Comparison of ENCODE assay signal across 10 cellular contexts in the genomic region with DNA sequence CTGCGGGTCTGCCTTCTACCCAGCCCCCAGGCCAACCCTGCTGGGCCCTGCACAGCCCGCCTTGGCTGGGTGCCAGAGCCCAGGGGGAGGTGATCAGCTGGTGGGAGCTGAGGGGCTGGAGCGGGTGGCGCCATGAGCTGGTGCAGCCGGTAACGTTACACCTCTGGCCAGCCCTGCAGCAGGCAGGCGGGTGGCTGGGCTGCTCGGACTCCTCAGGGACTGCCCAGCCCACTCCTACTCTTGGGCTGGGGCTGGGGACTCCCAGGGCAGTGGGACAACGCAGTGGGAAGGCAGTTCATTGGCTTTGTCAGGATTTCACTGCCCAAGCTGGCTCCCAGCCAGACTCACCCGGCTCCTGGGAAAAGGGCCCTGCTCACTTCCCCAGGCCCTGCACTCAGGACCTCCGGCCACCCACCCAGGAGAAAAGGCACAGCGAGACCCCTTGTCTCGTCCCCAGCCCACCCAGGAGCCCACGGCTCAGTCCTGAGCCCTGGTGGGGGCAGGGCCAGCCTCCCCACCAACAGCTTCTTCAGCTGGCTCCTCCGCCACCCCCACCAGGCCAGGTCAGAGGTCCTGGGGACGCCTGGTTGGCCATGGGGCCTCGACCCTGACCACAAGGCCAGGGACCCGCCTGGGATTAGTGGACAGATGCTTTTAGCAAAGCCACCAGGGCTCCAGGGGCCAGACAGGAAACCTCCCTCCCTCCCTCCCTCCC. TPM values are rescaled to one million over a fixed set of nuclear protein-coding genes. Genes with fewer than 3 reads are reported as not detected.
DNase-seq lines count a peak whose midpoint lies in the region; ATAC-seq and TF ChIP-seq lines count a peak whose summit lies in the region.
"Had no signal": no experiment of that assay in that cellular context is flagged by ENCODE, and none has a peak within 500 bp of the region (broad histone marks: within the 10 kb centered on the region; RNA-seq: fewer than 3 reads in every experiment).

No MANE protein-coding gene starts in this region.

- no peaks in the 10 kb centered on the region for H3K36me3 ChIP-seq in HCT116 (ENCODE audit: control insufficient read depth in 1 of 2, insufficient read depth in 2 of 2, low read length in 2 of 2)

- H3K27me3 ChIP-seq in HCT116 (ENCODE audit: insufficient read depth, low read length): no peaks in the 10 kb centered on the region

- intact Hi-C loops in HCT116 (cut with micrococcal nuclease): no loop called here

- peaks cover 4 to 25% of the 10 kb centered on the region in 2 experiments; a peak in 3 of 4 replicates for H3K4me1 ChIP-seq in HCT116 (ENCODE audit: control insufficient read depth in 1 of 2, insufficient read depth in 2 of 2, low read length in 2 of 2)

- peak overlapping the region; percentile 70 for H3K9ac ChIP-seq in HCT116 (ENCODE audit: low read length)

- peak overlapping the region; percentile 99 for H3K4me2 ChIP-seq in HCT116 (ENCODE audit: low read length)

- no peaks in the 10 kb centered on the region for H3K9me3 ChIP-seq in HCT116 (ENCODE audit: control insufficient read depth in 1 of 2, insufficient read depth in 1 of 2, low read depth in 1 of 2, low read length in 2 of 2)

- no peak for ATAC-seq in HCT116
- ATAC-seq in HG02571 (IDR thresholded peaks at IDR 0.05; ENCODE audit: unreplicated experiment): no peak

- no peaks in the 10 kb centered on the region for H3K79me2 ChIP-seq in HCT116 (ENCODE audit: insufficient read depth, low read length)

- H3K4me3 ChIP-seq in HCT116 (replicated peaks in 1 of 2; ENCODE audit: low read depth in 1 of 2, low read length in 2 of 2) (peak overlapping the region; percentile 58 to 78), fibroblast of pulmonary artery (replicated peaks; ENCODE audit: low read depth, low read length) (peak overlapping the region; percentile 54), skeletal muscle cell (ENCODE audit: low read depth, low read length) (peak overlapping the region; percentile 71)

- POLR2A ChIA-PET in HCT116 (lab: Charles Lee): interaction anchor here (1.8 kb wide), 1 partner anchor 10 kb away, joined by 8 read pairs; no protein-coding TSS in a partner anchor

- H4K20me1 ChIP-seq in HCT116 (ENCODE audit: insufficient read depth): no peaks in the 10 kb centered on the region

- TF ChIP-seq RAD21 in HCT116 (IDR thresholded peaks at IDR 0.05; ENCODE audit: low read depth): no peak

- H2AFZ ChIP-seq in HCT116 (ENCODE audit: low read depth, low read length, poor library complexity, severe bottlenecking): no peak overlapping the region

- CTCF ChIA-PET in HCT116 (lab: Charles Lee): interaction anchor here (2.9 kb wide), 1 partner anchor 9 kb away, joined by 16 read pairs; no protein-coding TSS in a partner anchor

- RAD21 ChIA-PET in HCT116 (lab: Charles Lee; ENCODE audit: low non-redundant PET in 1 of 2, low total read pairs in 2 of 2, uncharacterized antibody in 2 of 2, unreplicated experiment in 2 of 2): no interaction called here

- TF ChIP-seq CTCF in HCT116 (IDR thresholded peaks at IDR 0.05 in 2 of 3, conservative IDR thresholded peaks at IDR 0.05 in 1 of 3; ENCODE audit: borderline replicate concordance in 1 of 3, insufficient read depth in 1 of 3, low read depth in 2 of 3, low read length in 2 of 3) (no peak), fibroblast of pulmonary artery (IDR thresholded peaks at IDR 0.05; ENCODE audit: low read length, missing control alignments) (no peak)

- H3K9me2 ChIP-seq in HCT116 (ENCODE audit: insufficient read depth): no peaks in the 10 kb centered on the region

- H3K27ac ChIP-seq in HCT116 (ENCODE audit: low read depth, low read length): no peak overlapping the region

- no peak for TF ChIP-seq POLR2A in HCT116 (IDR thresholded peaks at IDR 0.05; ENCODE audit: borderline replicate concordance, extremely low read depth, insufficient read depth, insufficient read length)

- DNase-seq in HCT116 (ENCODE audit: low read depth, low spot score) (no peak), NCI-H82 treated with DMSO at 0.1 percent for 48 hours (lab: John Stamatoyannopoulos, UW; ENCODE audit: unreplicated experiment) (peak; percentile 51), fibroblast of pulmonary artery (ENCODE audit: low read depth) (no peak), skeletal muscle cell (ENCODE audit: low read depth) (no peak), NCI-H1930 (lab: John Stamatoyannopoulos, UW) (no peak), AG08395 (ENCODE audit: low spot score) (no peak), ureter (ENCODE audit: low spot score) (no peak)
- DNase-seq: activated CD4-positive, alpha-beta T cell treated with anti-CD3 and anti-CD28 coated beads for 4 hours had no signal

- no TSS peak for BruUV-seq in HCT116 (replicated peaks; lab: Mats Ljungman, UMichigan)

TF ChIP-seq in HCT116, 20 proteins besides CTCF, POLR2A, EP300 and RAD21 (continues in another document):
- no peak for TF ChIP-seq EZH2 (IDR thresholded peaks at IDR 0.05)
- TF ChIP-seq SRF (IDR thresholded peaks at IDR 0.05; ENCODE audit: low read depth): no peak
- no peak for TF ChIP-seq EZH2phosphoT487 (IDR thresholded peaks at IDR 0.05; ENCODE audit: borderline replicate concordance)
- TF ChIP-seq, protein P1, sequence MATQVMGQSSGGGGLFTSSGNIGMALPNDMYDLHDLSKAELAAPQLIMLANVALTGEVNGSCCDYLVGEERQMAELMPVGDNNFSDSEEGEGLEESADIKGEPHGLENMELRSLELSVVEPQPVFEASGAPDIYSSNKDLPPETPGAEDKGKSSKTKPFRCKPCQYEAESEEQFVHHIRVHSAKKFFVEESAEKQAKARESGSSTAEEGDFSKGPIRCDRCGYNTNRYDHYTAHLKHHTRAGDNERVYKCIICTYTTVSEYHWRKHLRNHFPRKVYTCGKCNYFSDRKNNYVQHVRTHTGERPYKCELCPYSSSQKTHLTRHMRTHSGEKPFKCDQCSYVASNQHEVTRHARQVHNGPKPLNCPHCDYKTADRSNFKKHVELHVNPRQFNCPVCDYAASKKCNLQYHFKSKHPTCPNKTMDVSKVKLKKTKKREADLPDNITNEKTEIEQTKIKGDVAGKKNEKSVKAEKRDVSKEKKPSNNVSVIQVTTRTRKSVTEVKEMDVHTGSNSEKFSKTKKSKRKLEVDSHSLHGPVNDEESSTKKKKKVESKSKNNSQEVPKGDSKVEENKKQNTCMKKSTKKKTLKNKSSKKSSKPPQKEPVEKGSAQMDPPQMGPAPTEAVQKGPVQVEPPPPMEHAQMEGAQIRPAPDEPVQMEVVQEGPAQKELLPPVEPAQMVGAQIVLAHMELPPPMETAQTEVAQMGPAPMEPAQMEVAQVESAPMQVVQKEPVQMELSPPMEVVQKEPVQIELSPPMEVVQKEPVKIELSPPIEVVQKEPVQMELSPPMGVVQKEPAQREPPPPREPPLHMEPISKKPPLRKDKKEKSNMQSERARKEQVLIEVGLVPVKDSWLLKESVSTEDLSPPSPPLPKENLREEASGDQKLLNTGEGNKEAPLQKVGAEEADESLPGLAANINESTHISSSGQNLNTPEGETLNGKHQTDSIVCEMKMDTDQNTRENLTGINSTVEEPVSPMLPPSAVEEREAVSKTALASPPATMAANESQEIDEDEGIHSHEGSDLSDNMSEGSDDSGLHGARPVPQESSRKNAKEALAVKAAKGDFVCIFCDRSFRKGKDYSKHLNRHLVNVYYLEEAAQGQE (IDR thresholded peaks at IDR 0.05; ENCODE audit: low read depth): no peak
- no peak for TF ChIP-seq ZNF274 (IDR thresholded peaks at IDR 0.05; ENCODE audit: low read depth, low read length)
- TF ChIP-seq, protein P2, sequence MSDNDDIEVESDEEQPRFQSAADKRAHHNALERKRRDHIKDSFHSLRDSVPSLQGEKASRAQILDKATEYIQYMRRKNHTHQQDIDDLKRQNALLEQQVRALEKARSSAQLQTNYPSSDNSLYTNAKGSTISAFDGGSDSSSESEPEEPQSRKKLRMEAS (IDR thresholded peaks at IDR 0.05): no peak
- no peak for TF ChIP-seq SP1 (IDR thresholded peaks at IDR 0.05; ENCODE audit: low read depth)
- TF ChIP-seq ELF1 (IDR thresholded peaks at IDR 0.05; ENCODE audit: borderline replicate concordance, low read depth): no peak
- TF ChIP-seq POLR2AphosphoS5 (IDR thresholded peaks at IDR 0.05; ENCODE audit: low read depth, low read length): no peak
- no peak for TF ChIP-seq CBX3 (IDR thresholded peaks at IDR 0.05; ENCODE audit: low read depth)
- no peak for TF ChIP-seq ZFX (IDR thresholded peaks at IDR 0.05)
- TF ChIP-seq, protein P3, sequence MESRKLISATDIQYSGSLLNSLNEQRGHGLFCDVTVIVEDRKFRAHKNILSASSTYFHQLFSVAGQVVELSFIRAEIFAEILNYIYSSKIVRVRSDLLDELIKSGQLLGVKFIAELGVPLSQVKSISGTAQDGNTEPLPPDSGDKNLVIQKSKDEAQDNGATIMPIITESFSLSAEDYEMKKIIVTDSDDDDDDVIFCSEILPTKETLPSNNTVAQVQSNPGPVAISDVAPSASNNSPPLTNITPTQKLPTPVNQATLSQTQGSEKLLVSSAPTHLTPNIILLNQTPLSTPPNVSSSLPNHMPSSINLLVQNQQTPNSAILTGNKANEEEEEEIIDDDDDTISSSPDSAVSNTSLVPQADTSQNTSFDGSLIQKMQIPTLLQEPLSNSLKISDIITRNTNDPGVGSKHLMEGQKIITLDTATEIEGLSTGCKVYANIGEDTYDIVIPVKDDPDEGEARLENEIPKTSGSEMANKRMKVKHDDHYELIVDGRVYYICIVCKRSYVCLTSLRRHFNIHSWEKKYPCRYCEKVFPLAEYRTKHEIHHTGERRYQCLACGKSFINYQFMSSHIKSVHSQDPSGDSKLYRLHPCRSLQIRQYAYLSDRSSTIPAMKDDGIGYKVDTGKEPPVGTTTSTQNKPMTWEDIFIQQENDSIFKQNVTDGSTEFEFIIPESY (IDR thresholded peaks at IDR 0.05; ENCODE audit: extremely low read depth, insufficient replicate concordance, low read length): no peak
- TF ChIP-seq YY1 (IDR thresholded peaks at IDR 0.05; ENCODE audit: extremely low read depth, insufficient replicate concordance, low read depth, low read length): no peak
- no peak for TF ChIP-seq SIN3A (IDR thresholded peaks at IDR 0.05; ENCODE audit: low read depth)
- TF ChIP-seq JUND (IDR thresholded peaks at IDR 0.05): no peak
- TF ChIP-seq TCF7L2 (IDR thresholded peaks at IDR 0.05; ENCODE audit: borderline replicate concordance, extremely low read depth, insufficient read depth, insufficient read length): no peak
- no peak for TF ChIP-seq FOSL1 (IDR thresholded peaks at IDR 0.05; ENCODE audit: low read depth)
- TF ChIP-seq, protein P4, sequence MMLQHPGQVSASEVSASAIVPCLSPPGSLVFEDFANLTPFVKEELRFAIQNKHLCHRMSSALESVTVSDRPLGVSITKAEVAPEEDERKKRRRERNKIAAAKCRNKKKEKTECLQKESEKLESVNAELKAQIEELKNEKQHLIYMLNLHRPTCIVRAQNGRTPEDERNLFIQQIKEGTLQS (IDR thresholded peaks at IDR 0.05): no peak

RNA-seq across cellular contexts. Expression of a gene that starts 1.0 kb away (rescaled TPM):
- total RNA-seq in HCT116 (2021; ENCODE audit: unreplicated experiment) (6.4 TPM), ureter (4.4 TPM)
- polyA plus RNA-seq in HCT116 (2012): 3.2 and 4.3 TPM in 2 replicates
- polyA plus RNA-seq: IgD-negative memory B cell had no signal

RNA-seq across cellular contexts. Expression of a gene that starts 31.3 kb away (rescaled TPM):
- total RNA-seq in HCT116 (2021; ENCODE audit: unreplicated experiment) (6.7 TPM), ureter (10.7 TPM)
- polyA plus RNA-seq in HCT116 (2012): 4.5 and 6.5 TPM in 2 replicates

RNA-seq across cellular contexts. Expression of a gene that starts 48.3 kb away (rescaled TPM):
- 54.8 TPM for total RNA-seq in HCT116 (2021; ENCODE audit: unreplicated experiment)
- 63.1 and 66.7 TPM in 2 replicates for polyA plus RNA-seq in HCT116 (2012)
- 39.2 TPM for total RNA-seq in ureter
